In the genomic region with DNA sequence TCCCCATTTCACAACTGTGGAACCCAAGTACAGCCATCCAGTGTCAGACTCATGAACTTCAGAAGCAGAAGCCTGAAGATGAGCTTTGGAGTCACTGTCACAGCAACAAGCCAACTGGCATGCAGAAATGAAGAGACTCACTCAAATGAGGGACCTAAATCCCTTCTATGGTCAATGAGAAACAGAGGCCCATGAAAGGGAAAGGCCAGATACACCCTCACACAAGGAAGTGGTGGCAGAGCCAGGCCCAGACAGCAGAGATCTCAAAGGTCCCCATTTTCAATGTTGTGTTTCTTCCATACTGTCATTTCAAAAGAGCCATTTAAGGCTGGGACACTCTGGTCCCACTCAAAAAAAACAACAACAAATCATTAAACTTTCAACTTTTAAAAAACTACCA, we compare ENCODE assay signal across 16 cellular contexts.
DNase-seq lines count a peak whose midpoint lies in the region; ATAC-seq, FAIRE-seq and TF ChIP-seq lines count a peak whose summit lies in the region.
"Had no signal": no experiment of that assay in that cellular context is flagged by ENCODE, and none has a peak within 500 bp of the region (broad histone marks: within the 10 kb centered on the region; RNA-seq: fewer than 3 reads in every experiment).

No MANE protein-coding gene starts in this region.

- H3K4me1 Mint-ChIP-seq in stimulated activated memory B cell treated with anti-CD40 and anti-IgM and Interleukin-4, amounts not matched to agents 10 μg/mL and 1 μg/mL and 100 μg/mL, for 72 hours: no peaks in the 10 kb centered on the region

- H3K4me1 ChIP-seq in GM12878 (ENCODE audit: control insufficient read depth, insufficient read depth, low read length) (no peaks in the 10 kb centered on the region), mucosa of descending colon (ENCODE audit: low read depth) (no peaks in the 10 kb centered on the region), PC-9 (replicated peaks; ENCODE audit: insufficient read depth) (no peaks in the 10 kb centered on the region)

- no peaks in the 10 kb centered on the region for H3F3A ChIP-seq in PC-9 (ENCODE audit: insufficient read depth, low read depth)

- no TSS peak for BruUV-seq in GM12878 (replicated peaks; lab: Mats Ljungman, UMichigan)
- BruUV-seq in PC-9 (replicated peaks; lab: Mats Ljungman, UMichigan): no TSS peak

- H3K79me2 ChIP-seq in GM12878 (ENCODE audit: control insufficient read depth, insufficient read depth, low read length) (no peaks in the 10 kb centered on the region), PC-9 (ENCODE audit: low read depth) (no peaks in the 10 kb centered on the region)

- TF ChIP-seq RAD21 in GM12878 (IDR thresholded peaks at IDR 0.05; ENCODE audit: insufficient read depth, low read depth, low read length): no peak

- H3K4me3 Mint-ChIP-seq in stimulated activated memory B cell treated with anti-CD40 and anti-IgM and Interleukin-4, amounts not matched to agents 10 μg/mL and 1 μg/mL and 100 μg/mL, for 72 hours: no peak overlapping the region
- H3K4me3 Mint-ChIP-seq: CD4-positive, alpha-beta T cell; HFFc6 had no signal

- H3K27me3 Mint-ChIP-seq in stimulated activated memory B cell treated with anti-CD40 and anti-IgM and Interleukin-4, amounts not matched to agents 10 μg/mL and 1 μg/mL and 100 μg/mL, for 72 hours: no peaks in the 10 kb centered on the region

- H3K9me3 Mint-ChIP-seq in stimulated activated memory B cell treated with anti-CD40 and anti-IgM and Interleukin-4, amounts not matched to agents 10 μg/mL and 1 μg/mL and 100 μg/mL, for 72 hours: no peaks in the 10 kb centered on the region
- H3K9me3 Mint-ChIP-seq: CD4-positive, alpha-beta T cell; HFFc6 had no signal

- CTCF ChIA-PET in GM12878 (lab: Yijun Ruan, JAX) (interaction anchor here (0.6 kb wide), 1 partner anchor 1242 kb away, joined by 3 read pairs; no protein-coding TSS in a partner anchor), PC-9 (lab: Charles Lee) (no interaction called here), GM10248 (lab: Yijun Ruan, JAX) (interaction anchor here (0.7 kb wide), 1 partner anchor 279 kb away, joined by 3 read pairs; no protein-coding TSS in a partner anchor)

- in situ Hi-C loops in GM12878 (cut with MboI): no loop called here

- H3K9ac ChIP-seq in GM12878 (ENCODE audit: control insufficient read depth, insufficient read depth, low read length): no peak overlapping the region
- H3K9ac ChIP-seq: BLaER1 treated with 17β-estradiol and CSF1 and Interleukin-3, amounts not matched to agents 10 nM and 100 nM had no signal

- peak overlapping the region; percentile 34; the same call in 1 of the 2 replicates for H3K27ac ChIP-seq in C4-2B
- H3K27ac ChIP-seq in GM12878 (ENCODE audit: control insufficient read depth, insufficient read depth): no peak overlapping the region
- H3K27ac ChIP-seq in PC-9: no peak overlapping the region
- H3K27ac ChIP-seq: BLaER1 treated with 17β-estradiol and CSF1 and Interleukin-3, amounts not matched to agents 10 nM and 100 nM had no signal

- H3K36me3 Mint-ChIP-seq in stimulated activated memory B cell treated with anti-CD40 and anti-IgM and Interleukin-4, amounts not matched to agents 10 μg/mL and 1 μg/mL and 100 μg/mL, for 72 hours: no peaks in the 10 kb centered on the region

- RAD21 ChIA-PET in GM12878 (lab: Charles Lee; ENCODE audit: unreplicated experiment): interaction anchor here (1.4 to 1.5 kb wide), 3 partner anchors 19 to 211 kb away, joined by 3 to 5 read pairs (median 5); no protein-coding TSS in a partner anchor

- H3K36me3 ChIP-seq in GM12878 (ENCODE audit: control insufficient read depth in 2 of 2, insufficient read depth in 2 of 2, low read length in 1 of 2): no peaks in the 10 kb centered on the region
- H3K36me3 ChIP-seq in mucosa of descending colon (ENCODE audit: low read depth): no peaks in the 10 kb centered on the region
- no peaks in the 10 kb centered on the region for H3K36me3 ChIP-seq in PC-9 (ENCODE audit: low read depth)
- H3K36me3 ChIP-seq: BLaER1 treated with 17β-estradiol and CSF1 and Interleukin-3, amounts not matched to agents 10 nM and 100 nM had no signal

- ATAC-seq in GM12878 (peak; percentile 69), mucosa of descending colon (peak; percentile 54), GM19328 (IDR thresholded peaks at IDR 0.05; ENCODE audit: unreplicated experiment) (no peak)
- peak; percentile 51 for ATAC-seq in stimulated activated memory B cell treated with anti-CD40 and anti-IgM and Interleukin-4, amounts not matched to agents 10 μg/mL and 1 μg/mL and 100 μg/mL, for 72 hours
- ATAC-seq: HepG2 had no signal

- POLR2A ChIA-PET in GM12878 (lab: Charles Lee) (interaction anchor here (0.7 to 1.2 kb wide), 2 partner anchors 54 to 65 kb away, joined by 3 to 4 read pairs; no protein-coding TSS in a partner anchor), PC-9 (lab: Charles Lee; ENCODE audit: unreplicated experiment) (no interaction called here), GM10248 (lab: Yijun Ruan, JAX) (no interaction called here)

- no peak for TF ChIP-seq EP300 in GM12878 (IDR thresholded peaks at IDR 0.05; ENCODE audit: borderline replicate concordance in 1 of 2, control insufficient read depth in 1 of 2, low read depth in 2 of 2, low read length in 2 of 2)

- SMC1A ChIA-PET in GM12878 (lab: Charles Lee; ENCODE audit: uncharacterized antibody, unreplicated experiment): no interaction called here

- DNase-seq in GM12878 (ENCODE audit: low read depth, low spot score): no peak
- no peak for DNase-seq in mucosa of descending colon
- no peak for DNase-seq in PC-9
- no peak for DNase-seq in GM10248 (ENCODE audit: extremely low spot score)
- DNase-seq: ACHN; CD4-positive, alpha-beta T cell; DMS79; HCEC 1CT; HFFc6 had no signal

- no peak overlapping the region for H3K4me2 ChIP-seq in GM12878 (ENCODE audit: control insufficient read depth, insufficient read depth)
- no peak overlapping the region for H3K4me2 ChIP-seq in PC-9

- intact Hi-C loops in GM12878 (cut with micrococcal nuclease; ENCODE audit: unreplicated experiment): no loop called here
- intact Hi-C loops in mucosa of descending colon (cut with DNase I, micrococcal nuclease): no loop called here
- intact Hi-C loops in PC-9 (cut with micrococcal nuclease; ENCODE audit: unreplicated experiment): loop anchor here (5.0 kb wide), 1 partner anchor 355 kb away; no protein-coding TSS in a partner anchor

- H3K9me3 ChIP-seq in GM12878 (replicated peaks; ENCODE audit: control insufficient read depth, insufficient read depth, low read length) (no peaks in the 10 kb centered on the region), mucosa of descending colon (no peaks in the 10 kb centered on the region), PC-9 (ENCODE audit: insufficient read depth, low read depth) (no peaks in the 10 kb centered on the region)
- H3K9me3 ChIP-seq: BLaER1 treated with 17β-estradiol and CSF1 and Interleukin-3, amounts not matched to agents 10 nM and 100 nM had no signal

- H3K27ac Mint-ChIP-seq in stimulated activated memory B cell treated with anti-CD40 and anti-IgM and Interleukin-4, amounts not matched to agents 10 μg/mL and 1 μg/mL and 100 μg/mL, for 72 hours: no peak overlapping the region
- H3K27ac Mint-ChIP-seq: CD4-positive, alpha-beta T cell; HFFc6 had no signal

- TF ChIP-seq CTCF in C4-2B (conservative IDR thresholded peaks at IDR 0.05) (no peak), GM12878 (IDR thresholded peaks at IDR 0.05 in 2 of 3, conservative IDR thresholded peaks at IDR 0.05 in 1 of 3; ENCODE audit: control insufficient read depth in 2 of 3, extremely low read depth in 1 of 3, insufficient read depth in 1 of 3, low read depth in 3 of 3, low read length in 3 of 3) (no peak), mucosa of descending colon (IDR thresholded peaks at IDR 0.05) (no peak), PC-9 (conservative IDR thresholded peaks at IDR 0.05) (no peak), GM10248 (IDR thresholded peaks at IDR 0.05; ENCODE audit: control extremely low read depth, extremely low read depth, low read depth, missing control alignments) (no peak)

- H2AFZ ChIP-seq in GM12878 (ENCODE audit: control insufficient read depth, low read depth, low read length): no peak overlapping the region
- H2AFZ ChIP-seq in PC-9: no peak overlapping the region

- H3K4me3 ChIP-seq in GM12878 (no peak overlapping the region), mucosa of descending colon (no peak overlapping the region), PC-9 (no peak overlapping the region)
- H3K4me3 ChIP-seq: BLaER1 treated with 17β-estradiol and CSF1 and Interleukin-3, amounts not matched to agents 10 nM and 100 nM had no signal

- no peaks in the 10 kb centered on the region for H3K27me3 ChIP-seq in GM12878 (replicated peaks in 1 of 2; ENCODE audit: control insufficient read depth in 2 of 2, insufficient read depth in 2 of 2, low read length in 1 of 2)
- H3K27me3 ChIP-seq in PC-9 (ENCODE audit: insufficient read depth, low read depth): no peaks in the 10 kb centered on the region

- H3K9me2 ChIP-seq in PC-9 (ENCODE audit: insufficient read depth): no peaks in the 10 kb centered on the region

- no peak for FAIRE-seq in GM12878 (lab: Jason Lieb, UNC)
- FAIRE-seq: GM12892, HepG2, HTR-8/SVneo had no signal

- no peak for TF ChIP-seq POLR2A in GM12878 (IDR thresholded peaks at IDR 0.05; ENCODE audit: low read depth, low read length)

- H4K20me1 ChIP-seq in GM12878 (ENCODE audit: control insufficient read depth, insufficient read depth) (peaks cover 2% of the 10 kb centered on the region; the same call in 1 of the 2 replicates), PC-9 (ENCODE audit: insufficient read depth) (no peaks in the 10 kb centered on the region)

TF ChIP-seq in GM12878, 131 proteins besides CTCF, POLR2A, EP300 and RAD21 (continues in another document):
- TF ChIP-seq ZNF24 (IDR thresholded peaks at IDR 0.05): no peak
- TF ChIP-seq CEBPB (IDR thresholded peaks at IDR 0.05; ENCODE audit: borderline replicate concordance in 1 of 2, low read depth in 2 of 2, low read length in 2 of 2): no peak
- no peak for TF ChIP-seq SMAD5 (IDR thresholded peaks at IDR 0.05; ENCODE audit: low read depth)
- TF ChIP-seq PAX8 (IDR thresholded peaks at IDR 0.05): no peak
- TF ChIP-seq GATAD2B (conservative IDR thresholded peaks at IDR 0.05; ENCODE audit: low read depth): no peak
- TF ChIP-seq EED (IDR thresholded peaks at IDR 0.05; ENCODE audit: low read depth): no peak
- TF ChIP-seq TBL1XR1 (IDR thresholded peaks at IDR 0.05; ENCODE audit: low read depth, low read length): no peak
- TF ChIP-seq SUPT20H (IDR thresholded peaks at IDR 0.05; ENCODE audit: borderline replicate concordance, control insufficient read depth, low read depth, low read length): no peak
- no peak for TF ChIP-seq MEF2B (IDR thresholded peaks at IDR 0.05; ENCODE audit: partially characterized antibody, poor library complexity, severe bottlenecking)
- no peak for TF ChIP-seq NFYA (IDR thresholded peaks at IDR 0.05; ENCODE audit: borderline replicate concordance, low read depth, low read length)
